ENCODE assay signal across 34 cellular contexts in genomic region chr13:96165840-96166239, GRCh38.
"Had no signal": no experiment of that assay in that cellular context is flagged by ENCODE, and none has a peak within 500 bp of the region (broad histone marks: within the 10 kb centered on the region; RNA-seq: fewer than 3 reads in every experiment).

No MANE protein-coding gene starts in this region.

- DNase-seq: Karpas-422, Kasumi-1, MG63, MV-4-11, NCI-H1048, NCI-H1092, NCI-H1092 treated with DMSO at 0.1 percent for 48 hours, NCI-H1105, NCI-H1105 treated with DMSO at 0.1 percent for 48 hours, NCI-H1417, NCI-H1417 treated with DMSO at 0.1 percent for 48 hours, NCI-H1436, NCI-H1436 treated with DMSO at 0.1 percent for 48 hours, NCI-H146, NCI-H1694, NCI-H1694 treated with DMSO at 0.1 percent for 48 hours, NCI-H187, NCI-H187 treated with DMSO at 0.1 percent for 48 hours, NCI-H1930, NCI-H2029, NCI-H2029 treated with DMSO at 0.1 percent for 48 hours, NCI-H2081, NCI-H2081 treated with DMSO at 0.1 percent for 48 hours, NCI-H2107, NCI-H2171, NCI-H2171 treated with DMSO at 0.1 percent for 48 hours, NCI-H2227 treated with DMSO at 0.1 percent for 48 hours, NCI-H226, NCI-H345, NCI-H446, NCI-H446 treated with DMSO at 0.1 percent for 48 hours, NCI-H510A, NCI-H510A treated with DMSO at 0.1 percent for 48 hours had no signal

- H3K9me3 ChIP-seq: MG63 had no signal

- H3K9ac ChIP-seq: KMS-11 had no signal

- H3K27me3 ChIP-seq: MG63 had no signal

- H3K4me3 ChIP-seq: MG63 had no signal

- H3K4me2 ChIP-seq: KMS-11 had no signal

- H3K36me3 ChIP-seq: MG63 had no signal

- H3K27ac ChIP-seq: KMS-11 had no signal
